ENCODE assay signal across 1 cellular context in genomic region chr18:37322497-37323035, GRCh38.
TF ChIP-seq lines count a peak whose summit lies in the region.

No MANE protein-coding gene starts in this region.

TF ChIP-seq in H1, 55 proteins besides CTCF, POLR2A, EP300 and RAD21 (continued from another document):
- no peak for TF ChIP-seq CHD7 (IDR thresholded peaks at IDR 0.05; ENCODE audit: insufficient replicate concordance, low read length)
- TF ChIP-seq PHF8 (conservative IDR thresholded peaks at IDR 0.05; ENCODE audit: low read depth, low read length): no peak
